In genomic region chr5:160021818-160022446, GRCh38 we compare ENCODE assay signal across 7 cellular contexts. TPM values are rescaled to one million over a fixed set of nuclear protein-coding genes. Genes with fewer than 3 reads are reported as not detected.
DNase-seq lines count a peak whose midpoint lies in the region; TF ChIP-seq lines count a peak whose summit lies in the region.

No MANE protein-coding gene starts in this region.

- peak; percentile 23 for DNase-seq in MG63
- peak; percentile 71 for DNase-seq in RWPE1 (ENCODE audit: low spot score)
- peak; percentile 38 for DNase-seq in activated naive CD8-positive, alpha-beta T cell treated with anti-CD3 and anti-CD28 coated beads for 36 hours
- peak in 32 of 42 donors; percentile 29 to 87 (median 66) for DNase-seq in head of caudate nucleus
- peak; percentile 66 for DNase-seq in putamen (ENCODE audit: low spot score)

- peaks cover 15% of the 10 kb centered on the region for H3K36me3 Mint-ChIP-seq in activated naive CD8-positive, alpha-beta T cell treated with anti-CD3 and anti-CD28 coated beads for 36 hours

- peak; percentile 72 for TF ChIP-seq CTCF in GM12873 (IDR thresholded peaks at IDR 0.05; ENCODE audit: insufficient read depth, low read depth, low read length, missing control alignments)
- peak; percentile 43 for TF ChIP-seq CTCF in HEK293 (tag by site-specific recombination; IDR thresholded peaks at IDR 0.05)
- TF ChIP-seq CTCF in RWPE1 (conservative IDR thresholded peaks at IDR 0.05; ENCODE audit: low read depth), result peak; percentile 93

- no peaks in the 10 kb centered on the region for H3K27me3 Mint-ChIP-seq in activated naive CD8-positive, alpha-beta T cell treated with anti-CD3 and anti-CD28 coated beads for 36 hours

- H3K27ac ChIP-seq in HEK293 (ENCODE audit: extremely low read depth, low read depth, low read length), result no peak overlapping the region
- H3K27ac ChIP-seq in RWPE1, result no peak overlapping the region

- H3K4me3 Mint-ChIP-seq in activated naive CD8-positive, alpha-beta T cell treated with anti-CD3 and anti-CD28 coated beads for 36 hours, result no peak overlapping the region

- H3K4me1 Mint-ChIP-seq in activated naive CD8-positive, alpha-beta T cell treated with anti-CD3 and anti-CD28 coated beads for 36 hours, result peaks cover 21% of the 10 kb centered on the region

- no peak overlapping the region for H3K4me3 ChIP-seq in HEK293 (ENCODE audit: low read depth, low read length)
- no peak overlapping the region for H3K4me3 ChIP-seq in MG63

- H3K9me3 ChIP-seq in HEK293 (ENCODE audit: control insufficient read depth, insufficient read depth, low read depth, low read length), result no peaks in the 10 kb centered on the region
- H3K9me3 ChIP-seq in MG63, result no peaks in the 10 kb centered on the region

- H3K27ac Mint-ChIP-seq in activated naive CD8-positive, alpha-beta T cell treated with anti-CD3 and anti-CD28 coated beads for 36 hours, result no peak overlapping the region

- H3K27me3 ChIP-seq in MG63, result no peaks in the 10 kb centered on the region

- H3K36me3 ChIP-seq in HEK293 (ENCODE audit: control insufficient read depth in 2 of 2, insufficient read depth in 1 of 2, low read length in 2 of 2), result peaks cover 15 to 57% of the 10 kb centered on the region in 2 experiments
- H3K36me3 ChIP-seq in MG63, result peaks cover 62% of the 10 kb centered on the region

- POLR2A ChIA-PET in HEK293 (lab: Yijun Ruan, JAX) (interaction anchor here (1.3 kb wide), 1 partner anchor 13 kb away, joined by 9 read pairs; the partner anchor contains the start of gene TTC1), RWPE1 (lab: Yijun Ruan, JAX; ENCODE audit: low non-redundant PET) (interaction anchor here (0.5 kb wide), 1 partner anchor 24 kb away, joined by 4 read pairs; no protein-coding TSS in a partner anchor)

- H3K9me3 Mint-ChIP-seq in activated naive CD8-positive, alpha-beta T cell treated with anti-CD3 and anti-CD28 coated beads for 36 hours, result no peaks in the 10 kb centered on the region

- 0 out of 2 replicates have a peak, but pooled peaks cover 9% of the 10 kb centered on the region for H3K4me1 ChIP-seq in HEK293 (ENCODE audit: control insufficient read depth, insufficient read depth, low read length)

- intact Hi-C loops in head of caudate nucleus (cut with DNase I), result loop anchor here (5.0 to 10.0 kb wide), 2 partner anchors 173 to 325 kb away; no protein-coding TSS in a partner anchor

- CTCF ChIA-PET in HEK293 (lab: Yijun Ruan, JAX), result interaction anchor here (0.6 to 3.8 kb wide), 54 partner anchors 8 to 735 kb away, joined by 3 to 66 read pairs (median 5); partner anchors contain the start of gene TTC1
- CTCF ChIA-PET in RWPE1 (lab: Yijun Ruan, JAX), result interaction anchor here (0.5 to 1.8 kb wide), 54 partner anchors 9 to 1993 kb away, joined by 3 to 31 read pairs (median 4); partner anchors contain the start of genes C1QTNF2, FAM200C and TTC1

TF ChIP-seq in HEK293, 187 proteins besides CTCF, POLR2A, EP300 and RAD21:
- TF ChIP-seq ZNF394 (tag by site-specific recombination; IDR thresholded peaks at IDR 0.05; ENCODE audit: borderline replicate concordance) (no peak), ZNF311 (tag by site-specific recombination; IDR thresholded peaks at IDR 0.05; ENCODE audit: borderline replicate concordance) (no peak), ZNF654 (tag by site-specific recombination; IDR thresholded peaks at IDR 0.05; ENCODE audit: low read depth) (peak; percentile 53), ZNF529 (tag by site-specific recombination; IDR thresholded peaks at IDR 0.05; ENCODE audit: insufficient replicate concordance) (peak; percentile 4), SCRT2 (tag by site-specific recombination; IDR thresholded peaks at IDR 0.05) (no peak), ZNF302 (tag by site-specific recombination; IDR thresholded peaks at IDR 0.05; ENCODE audit: low read depth) (no peak), ZNF274 (IDR thresholded peaks at IDR 0.05; ENCODE audit: low read length) (no peak), ZNF274 (tag by site-specific recombination; IDR thresholded peaks at IDR 0.05; ENCODE audit: borderline replicate concordance) (no peak), ZNF148 (tag by site-specific recombination; IDR thresholded peaks at IDR 0.05; ENCODE audit: borderline replicate concordance) (no peak), WT1 (tag by site-specific recombination; IDR thresholded peaks at IDR 0.05) (no peak), GLI4 (tag by site-specific recombination; IDR thresholded peaks at IDR 0.05) (no peak), ZNF660 (tag by site-specific recombination; IDR thresholded peaks at IDR 0.05) (peak; percentile 35; the same call in 1 of the 2 replicates), ZSCAN30 (tag by site-specific recombination; IDR thresholded peaks at IDR 0.05) (no peak)

RNA-seq across cellular contexts. Expression of gene TTC1, which starts 13.0 kb away (rescaled TPM):
- 52.3 and 59.6 TPM in 2 replicates for total RNA-seq in MG63 (2014; rRNA removed; shearing (Covaris generic); ENCODE audit: low replicate concordance)
- total RNA-seq in activated naive CD8-positive, alpha-beta T cell treated with anti-CD3 and anti-CD28 coated beads for 36 hours, result 10 to 100 TPM; 69.7 to 73.9 TPM

Comparison
In these comparisons a context has a peak if more than half of its experiments do, and no peak if none do; other contexts are left out.
1. CTCF ChIP-seq: peak in every context shown above with its lines; median percentile 93 in RWPE1; 72 in GM12873; 43 in HEK293.